ENCODE assay signal across 9 cellular contexts in genomic region chr12:47758584-47758833, GRCh38. TPM values are rescaled to one million over a fixed set of nuclear protein-coding genes. Genes with fewer than 3 reads are reported as not detected.
DNase-seq lines count a peak whose midpoint lies in the region; ATAC-seq and TF ChIP-seq lines count a peak whose summit lies in the region.
"Had no signal": no experiment of that assay in that cellular context is flagged by ENCODE, and none has a peak within 500 bp of the region (broad histone marks: within the 10 kb centered on the region; RNA-seq: fewer than 3 reads in every experiment).

No MANE protein-coding gene starts in this region.

- H3K79me2 ChIP-seq in SU-DHL-6 (ENCODE audit: insufficient read depth, low read length) = no peaks in the 10 kb centered on the region

- H3K4me3 ChIP-seq in GM06990 (replicated peaks; ENCODE audit: low read depth, low read length) = peak overlapping the region; percentile 53
- peak overlapping the region; percentile 47 for H3K4me3 ChIP-seq in SU-DHL-6 (ENCODE audit: insufficient read depth, low read length, poor library complexity, severe bottlenecking)
- H3K4me3 ChIP-seq in fibroblast of villous mesenchyme (ENCODE audit: low read depth, low read length) = peak overlapping the region; percentile 66
- H3K4me3 ChIP-seq in rectal smooth muscle tissue (ENCODE audit: low read length) = peak overlapping the region; percentile 77

- H3K27me3 ChIP-seq in GM06990 (replicated peaks; ENCODE audit: control insufficient read depth, insufficient read depth, low read length) (no peaks in the 10 kb centered on the region), SU-DHL-6 (ENCODE audit: low read length) (no peaks in the 10 kb centered on the region), rectal smooth muscle tissue (ENCODE audit: control insufficient read depth, insufficient read depth, low read length) (no peaks in the 10 kb centered on the region)

- ATAC-seq in GM19023 (IDR thresholded peaks at IDR 0.05; ENCODE audit: unreplicated experiment) (no peak), GM21825 (IDR thresholded peaks at IDR 0.05; ENCODE audit: unreplicated experiment) (no peak), GM21723 (IDR thresholded peaks at IDR 0.05; ENCODE audit: unreplicated experiment) (no peak)

- TF ChIP-seq CTCF in GM06990 (IDR thresholded peaks at IDR 0.05; ENCODE audit: insufficient read depth, low read length, poor library complexity, severe bottlenecking) = no peak
- TF ChIP-seq CTCF in SU-DHL-6 (IDR thresholded peaks at IDR 0.05; ENCODE audit: insufficient read depth, low read length, poor library complexity, severe bottlenecking) = no peak
- TF ChIP-seq CTCF in fibroblast of villous mesenchyme (IDR thresholded peaks at IDR 0.05; ENCODE audit: insufficient read depth, low read depth, low read length) = no peak

- H3K9ac ChIP-seq in SU-DHL-6 (ENCODE audit: low read length) (no peak overlapping the region), rectal smooth muscle tissue (ENCODE audit: low read length) (peak overlapping the region; percentile 10)

- no peaks in the 10 kb centered on the region for H4K20me1 ChIP-seq in SU-DHL-6 (ENCODE audit: low read depth, low read length)

- H3K27ac ChIP-seq in SU-DHL-6 (ENCODE audit: low read depth, low read length) = no peak overlapping the region
- no peak overlapping the region for H3K27ac ChIP-seq in rectal smooth muscle tissue (ENCODE audit: low read depth, low read length)

- H3K36me3 ChIP-seq in GM06990 (ENCODE audit: control insufficient read depth, insufficient read depth, low read length) = no peaks in the 10 kb centered on the region
- H3K36me3 ChIP-seq in SU-DHL-6 (ENCODE audit: low read length) = no peaks in the 10 kb centered on the region
- H3K36me3 ChIP-seq in rectal smooth muscle tissue (ENCODE audit: control insufficient read depth, insufficient read depth, low read length) = no peaks in the 10 kb centered on the region

- no peaks in the 10 kb centered on the region for H3K9me2 ChIP-seq in SU-DHL-6 (replicated peaks; ENCODE audit: insufficient read depth, low read length)

- H3K4me1 ChIP-seq in rectal smooth muscle tissue (ENCODE audit: control insufficient read depth, insufficient read depth, low read length) = peaks cover 5% of the 10 kb centered on the region

- H3K9me3 ChIP-seq in SU-DHL-6 (ENCODE audit: insufficient read depth, low read length) = no peaks in the 10 kb centered on the region

- H2AFZ ChIP-seq in SU-DHL-6 (ENCODE audit: low read depth, low read length, severe bottlenecking) = no peak overlapping the region

- H3F3A ChIP-seq in SU-DHL-6 (ENCODE audit: insufficient read depth) = no peaks in the 10 kb centered on the region

- no peak for DNase-seq in GM06990 (ENCODE audit: extremely low read depth, insufficient read length)
- DNase-seq in fibroblast of villous mesenchyme (ENCODE audit: low read depth) = no peak
- DNase-seq in DMS153 (lab: John Stamatoyannopoulos, UW) = no peak

- H3K4me2 ChIP-seq in SU-DHL-6 (ENCODE audit: low read depth, low read length, poor library complexity, severe bottlenecking) = peak overlapping the region; percentile 66

RNA-seq across cellular contexts. Expression of gene RAPGEF3, which starts 0.2 kb away (rescaled TPM):
- total RNA-seq in fibroblast of villous mesenchyme = 3.2 and 9.1 TPM in 2 replicates

RNA-seq across cellular contexts. Expression of gene SLC48A1, which starts 14.5 kb away (rescaled TPM):
- 10.6 and 19.4 TPM in 2 replicates for total RNA-seq in fibroblast of villous mesenchyme

RNA-seq across cellular contexts. Expression of gene ENDOU, which starts 33.2 kb away (rescaled TPM):
- total RNA-seq in fibroblast of villous mesenchyme = not detected in 2 replicates
- total RNA-seq: SK-MEL-5 had no signal

RNA-seq across cellular contexts. Expression of gene RPAP3, which starts 52.7 kb away (rescaled TPM):
- 19.0 and 26.3 TPM in 2 replicates for total RNA-seq in fibroblast of villous mesenchyme
